Comparison of ENCODE assay signal across 10 cellular contexts in the genomic region with DNA sequence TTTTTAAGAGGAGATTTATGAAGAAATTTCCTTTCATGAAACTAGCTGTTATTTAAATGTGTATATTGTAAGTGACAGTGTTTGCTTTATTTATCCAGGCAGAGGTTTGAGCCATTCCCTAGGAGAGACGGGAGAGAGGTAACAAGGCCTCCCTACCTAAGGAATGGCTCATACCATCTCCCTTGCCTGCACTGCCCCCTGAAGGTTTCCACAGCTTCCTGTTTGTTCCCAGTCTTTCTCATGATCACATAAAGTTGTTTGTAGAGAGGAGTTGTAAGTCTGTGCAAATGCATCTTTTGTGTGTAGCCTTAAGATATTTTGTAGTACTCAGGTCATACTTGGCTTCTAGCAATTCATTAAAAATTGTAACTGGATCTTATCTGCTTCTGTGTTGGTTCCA.
DNase-seq lines count a peak whose midpoint lies in the region; ATAC-seq, FAIRE-seq and TF ChIP-seq lines count a peak whose summit lies in the region.
"Had no signal": no experiment of that assay in that cellular context is flagged by ENCODE, and none has a peak within 500 bp of the region (broad histone marks: within the 10 kb centered on the region; RNA-seq: fewer than 3 reads in every experiment).

No MANE protein-coding gene starts in this region.

- H4K91ac ChIP-seq in H1 (replicated peaks; ENCODE audit: insufficient read length, low read length): no peak overlapping the region

- no peak overlapping the region for H3K23ac ChIP-seq in H1 (ENCODE audit: insufficient read length)

- H4K20me1 ChIP-seq in H1 (replicated peaks in 1 of 2; ENCODE audit: control insufficient read depth in 1 of 2, insufficient read depth in 2 of 2, low read length in 2 of 2): no peaks in the 10 kb centered on the region

- no peak for ATAC-seq in stimulated activated memory B cell treated with anti-CD40 and anti-IgM and Interleukin-4, amounts not matched to agents 10 μg/mL and 1 μg/mL and 100 μg/mL, for 72 hours
- ATAC-seq in GM19463 (IDR thresholded peaks at IDR 0.05; ENCODE audit: unreplicated experiment): no peak

- POLR2A ChIA-PET in H1 (lab: Charles Lee; ENCODE audit: partially characterized antibody): no interaction called here

- H3K4me2 ChIP-seq in H1 (ENCODE audit: insufficient read depth in 1 of 2, low read depth in 2 of 2, low read length in 2 of 2) (no peak overlapping the region), parathyroid adenoma (ENCODE audit: low read length) (no peak overlapping the region)

- H2BK20ac ChIP-seq in H1 (ENCODE audit: low read length): no peak overlapping the region

- peak overlapping the region; percentile 16 for H2AFZ ChIP-seq in H1 (ENCODE audit: low read length)
- no peak overlapping the region for H2AFZ ChIP-seq in parathyroid adenoma

- H3K4ac ChIP-seq in H1 (replicated peaks; ENCODE audit: insufficient read length, low read depth, low read length): peak overlapping the region; percentile 38

- H3K4me3 ChIP-seq in H1 (ENCODE audit: extremely low read depth in 1 of 4, insufficient read depth in 2 of 4, low read depth in 3 of 4, low read length in 4 of 4) (no peak overlapping the region), parathyroid adenoma (ENCODE audit: low read depth, low read length) (no peak overlapping the region)

- H3K9ac ChIP-seq in H1 (replicated peaks in 1 of 4; ENCODE audit: extremely low read depth in 1 of 4, low read depth in 3 of 4, low read length in 3 of 4) (no peak overlapping the region), parathyroid adenoma (no peak overlapping the region)

- H3K4me1 ChIP-seq in H1 (replicated peaks in 1 of 4; ENCODE audit: control insufficient read depth in 3 of 4, insufficient read depth in 4 of 4, low read length in 3 of 4) (no peaks in the 10 kb centered on the region), parathyroid adenoma (no peaks in the 10 kb centered on the region)

- CTCF ChIA-PET in H1 (lab: Charles Lee; ENCODE audit: partially characterized antibody): interaction anchor here (0.7 to 1.8 kb wide), 7 partner anchors 9 to 997 kb away, joined by 3 to 7 read pairs (median 3); no protein-coding TSS in a partner anchor

- no peak overlapping the region for H4K5ac ChIP-seq in H1 (ENCODE audit: insufficient read length, low read depth, low read length)

- no peak overlapping the region for H2BK15ac ChIP-seq in H1 (ENCODE audit: low read length)

- no peaks in the 10 kb centered on the region for H3K9me3 ChIP-seq in H1 (ENCODE audit: insufficient read depth in 2 of 2, low read depth in 1 of 2, low read length in 1 of 2)
- no peaks in the 10 kb centered on the region for H3K9me3 ChIP-seq in parathyroid adenoma (ENCODE audit: control insufficient read depth, low read length)
- H3K9me3 ChIP-seq: neutrophil had no signal

- no peak overlapping the region for H3K18ac ChIP-seq in H1 (ENCODE audit: extremely low read depth, low read length)

- peaks cover 8% of the 10 kb centered on the region for H3K9me3 Mint-ChIP-seq in stimulated activated memory B cell treated with anti-CD40 and anti-IgM and Interleukin-4, amounts not matched to agents 10 μg/mL and 1 μg/mL and 100 μg/mL, for 72 hours

- H4K8ac ChIP-seq in H1 (ENCODE audit: extremely low read depth, insufficient read depth, low read length): no peak overlapping the region

- peak; percentile 71 for FAIRE-seq in H1 (lab: Jason Lieb, UNC)

- no peak overlapping the region for H3K56ac ChIP-seq in H1 (replicated peaks; ENCODE audit: insufficient read length, low read depth, low read length)

- 70% methylated on average over 1 of the region's 1 CpG; no CpG with 5 or more reads in 1 of the 2 experiments for WGBS in H1 (ENCODE audit: extremely low coverage in 1 of 2, insufficient coverage in 1 of 2, insufficient read length in 1 of 2, insufficient replicate concordance in 2 of 2, low coverage in 1 of 2, low lambda C conversion rate in 2 of 2, missing lambda C conversion rate in 1 of 2), 2 experiments

- H3K27me3 ChIP-seq in H1 (replicated peaks in 1 of 4; ENCODE audit: control insufficient read depth in 3 of 4, extremely low read depth in 1 of 4, insufficient read depth in 3 of 4, low read length in 3 of 4) (no peaks in the 10 kb centered on the region), parathyroid adenoma (ENCODE audit: control insufficient read depth, insufficient read depth, low read length) (no peaks in the 10 kb centered on the region)
- H3K27me3 ChIP-seq: neutrophil had no signal

- no peak overlapping the region for H2BK120ac ChIP-seq in H1 (replicated peaks; ENCODE audit: low read depth, low read length)

- H3K36me3 Mint-ChIP-seq in stimulated activated memory B cell treated with anti-CD40 and anti-IgM and Interleukin-4, amounts not matched to agents 10 μg/mL and 1 μg/mL and 100 μg/mL, for 72 hours: no peaks in the 10 kb centered on the region

- H3K27ac ChIP-seq in H1 (ENCODE audit: low read depth, low read length): no peak overlapping the region
- no peak overlapping the region for H3K27ac ChIP-seq in parathyroid adenoma
- H3K27ac ChIP-seq: neutrophil had no signal

- no peak overlapping the region for H3K4me3 Mint-ChIP-seq in stimulated activated memory B cell treated with anti-CD40 and anti-IgM and Interleukin-4, amounts not matched to agents 10 μg/mL and 1 μg/mL and 100 μg/mL, for 72 hours

- no peak overlapping the region for H2BK5ac ChIP-seq in H1 (ENCODE audit: low read depth, low read length)

- H3K23me2 ChIP-seq in H1 (ENCODE audit: low read depth, low read length): no peaks in the 10 kb centered on the region

- H3K4me1 Mint-ChIP-seq in stimulated activated memory B cell treated with anti-CD40 and anti-IgM and Interleukin-4, amounts not matched to agents 10 μg/mL and 1 μg/mL and 100 μg/mL, for 72 hours: no peaks in the 10 kb centered on the region

- DNase-seq in DMS53 (lab: John Stamatoyannopoulos, UW) (peak; percentile 51), DMS53 treated with DMSO at 0.1 percent for 48 hours (lab: John Stamatoyannopoulos, UW; ENCODE audit: unreplicated experiment) (no peak), NCI-H69 (lab: John Stamatoyannopoulos, UW) (peak; percentile 39), H1 (ENCODE audit: low read depth in 1 of 2, low spot score in 2 of 2) (peak; percentile 49 to 51), NOMO-1 (lab: John Stamatoyannopoulos, UW; ENCODE audit: unreplicated experiment in 2 of 2) (no peak)
- DNase-seq: NK-92 treated with Interleukin-12 subunit alpha and Interleukin-12 subunit beta, amount 100 ng/mL, for 24 hours had no signal

- no peaks in the 10 kb centered on the region for H3K79me1 ChIP-seq in H1 (ENCODE audit: low read depth, low read length)

- H3K14ac ChIP-seq in H1 (ENCODE audit: insufficient read length): no peak overlapping the region

- H3K79me2 ChIP-seq in H1 (ENCODE audit: control insufficient read depth in 1 of 2, insufficient read depth in 2 of 2, low read length in 2 of 2) (no peaks in the 10 kb centered on the region), parathyroid adenoma (no peaks in the 10 kb centered on the region)

- H3K36me3 ChIP-seq in H1 (ENCODE audit: control insufficient read depth in 2 of 4, insufficient read depth in 4 of 4, low read length in 3 of 4) (no peaks in the 10 kb centered on the region), parathyroid adenoma (ENCODE audit: control insufficient read depth, insufficient read depth, low read length) (no peaks in the 10 kb centered on the region)
- H3K36me3 ChIP-seq: neutrophil had no signal

- TF ChIP-seq CTCF in H1 (IDR thresholded peaks at IDR 0.05; ENCODE audit: control extremely low read depth in 1 of 3, insufficient read depth in 1 of 3, low read depth in 1 of 3, low read length in 3 of 3): peak; percentile 51 to 86 (median 70)
- TF ChIP-seq CTCF in parathyroid adenoma (IDR thresholded peaks at IDR 0.05): peak; percentile 31

- TF ChIP-seq RAD21 in H1 (IDR thresholded peaks at IDR 0.05 in 1 of 2, conservative IDR thresholded peaks at IDR 0.05 in 1 of 2; ENCODE audit: low read depth in 2 of 2, low read length in 2 of 2): peak; percentile 88 to 91

- H3K27ac Mint-ChIP-seq in stimulated activated memory B cell treated with anti-CD40 and anti-IgM and Interleukin-4, amounts not matched to agents 10 μg/mL and 1 μg/mL and 100 μg/mL, for 72 hours: no peak overlapping the region

- H2AK5ac ChIP-seq in H1 (ENCODE audit: low read depth, low read length): no peak overlapping the region

- no peak for TF ChIP-seq EP300 in H1 (IDR thresholded peaks at IDR 0.05; ENCODE audit: borderline replicate concordance in 1 of 2, low read depth in 2 of 2, low read length in 2 of 2)

- H3K27me3 Mint-ChIP-seq in stimulated activated memory B cell treated with anti-CD40 and anti-IgM and Interleukin-4, amounts not matched to agents 10 μg/mL and 1 μg/mL and 100 μg/mL, for 72 hours: no peaks in the 10 kb centered on the region

- no peak for TF ChIP-seq POLR2A in H1 (IDR thresholded peaks at IDR 0.05; ENCODE audit: control extremely low read depth in 1 of 2, low read depth in 2 of 2, low read length in 2 of 2)

- no peak overlapping the region for H2BK12ac ChIP-seq in H1 (ENCODE audit: low read depth, low read length)

TF ChIP-seq in H1, 55 proteins besides CTCF, POLR2A, EP300 and RAD21:
- TF ChIP-seq TEAD4 (IDR thresholded peaks at IDR 0.05; ENCODE audit: low read depth, low read length) (peak; percentile 44; the same call in 1 of the 2 replicates), NRF1 (IDR thresholded peaks at IDR 0.05; ENCODE audit: low read depth, low read length) (no peak)
- TF ChIP-seq, protein P1, sequence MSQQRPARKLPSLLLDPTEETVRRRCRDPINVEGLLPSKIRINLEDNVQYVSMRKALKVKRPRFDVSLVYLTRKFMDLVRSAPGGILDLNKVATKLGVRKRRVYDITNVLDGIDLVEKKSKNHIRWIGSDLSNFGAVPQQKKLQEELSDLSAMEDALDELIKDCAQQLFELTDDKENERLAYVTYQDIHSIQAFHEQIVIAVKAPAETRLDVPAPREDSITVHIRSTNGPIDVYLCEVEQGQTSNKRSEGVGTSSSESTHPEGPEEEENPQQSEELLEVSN (IDR thresholded peaks at IDR 0.05): no peak

Comparison
In these comparisons a context has a peak if more than half of its experiments do, and no peak if none do; other contexts are left out.
1. DNase-seq: peak in DMS53 (single experiment), NCI-H69 (single experiment) and H1 (2 of 2); none in DMS53 treated with DMSO at 0.1 percent for 48 hours (single experiment) and NOMO-1 (0 of 2).